Comparison of ENCODE assay signal across 8 cellular contexts in the genomic region with DNA sequence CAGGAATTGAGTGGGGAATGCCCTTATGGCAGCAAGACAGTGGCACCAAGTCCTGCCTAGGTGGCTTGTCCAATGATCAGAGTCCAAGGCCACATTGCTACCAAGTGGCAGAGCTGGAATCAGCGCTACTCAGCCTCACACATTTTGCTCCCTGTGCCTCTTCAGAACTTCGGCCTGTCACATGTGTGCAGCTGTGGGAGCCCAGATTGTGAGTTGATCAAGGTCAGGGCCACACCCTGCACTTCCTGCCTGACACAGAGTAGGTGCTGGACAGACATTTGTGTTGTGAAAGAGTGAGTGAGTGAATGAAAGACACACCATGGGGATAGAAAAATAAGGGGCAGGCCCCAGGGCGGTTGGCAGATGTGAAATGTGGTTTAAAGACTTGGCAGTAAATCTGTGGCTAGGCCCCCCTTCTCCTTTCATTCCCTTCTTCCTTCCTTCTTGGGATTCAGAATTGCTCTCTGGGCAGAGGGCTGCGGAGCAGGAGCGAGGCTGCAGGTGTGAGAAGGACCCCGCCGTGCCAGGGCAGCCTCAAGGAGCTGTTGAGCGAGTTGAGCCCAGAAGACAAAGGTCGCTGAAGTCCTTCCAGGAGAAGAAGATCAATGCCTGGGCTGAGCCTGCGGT. TPM values are rescaled to one million over a fixed set of nuclear protein-coding genes. Genes with fewer than 3 reads are reported as not detected.
A peak's percentile ranks its signal among the peaks of the same experiment; 100 is the strongest.
DNase-seq lines count a peak whose midpoint lies in the region; ATAC-seq and TF ChIP-seq lines count a peak whose summit lies in the region.

No MANE protein-coding gene starts in this region.

- peak overlapping the region; percentile 15 for H3K4me3 Mint-ChIP-seq in activated T-cell treated with anti-CD3 and anti-CD28 coated beads, Interleukin-2, amount 50 U/mL, for 4 hours
- no peak overlapping the region for H3K4me3 Mint-ChIP-seq in endodermal cell

- no peaks in the 10 kb centered on the region for H4K20me1 ChIP-seq in HCT116 (ENCODE audit: insufficient read depth)

- H3K27ac ChIP-seq in HCT116 (ENCODE audit: low read depth, low read length) = peak overlapping the region; percentile 33; the same call in 1 of the 2 replicates
- no peak overlapping the region for H3K27ac ChIP-seq in endodermal cell (ENCODE audit: low read depth, low read length)

- RAD21 ChIA-PET in HCT116 (lab: Charles Lee; ENCODE audit: low non-redundant PET in 1 of 2, low total read pairs in 2 of 2, uncharacterized antibody in 2 of 2, unreplicated experiment in 2 of 2) = no interaction called here

- CTCF ChIA-PET in HCT116 (lab: Charles Lee) = interaction anchor here (0.6 kb wide), 1 partner anchor 11 kb away, joined by 3 read pairs; no protein-coding TSS in a partner anchor

- TF ChIP-seq POLR2A in HCT116 (IDR thresholded peaks at IDR 0.05; ENCODE audit: borderline replicate concordance, extremely low read depth, insufficient read depth, insufficient read length) = no peak

- H3K4me2 ChIP-seq in HCT116 (ENCODE audit: low read length) = peak overlapping the region; percentile 75

- WGBS in endodermal cell (ENCODE audit: insufficient coverage in 1 of 2, insufficient read length in 1 of 2), 2 experiments = 93 to 97% methylated on average over 6 to 10 of the region's 10 CpGs

- no peaks in the 10 kb centered on the region for H3K27me3 ChIP-seq in HCT116 (ENCODE audit: insufficient read depth, low read length)
- H3K27me3 ChIP-seq in endodermal cell (ENCODE audit: control insufficient read depth, insufficient read depth, low read length, poor library complexity, severe bottlenecking) = no peaks in the 10 kb centered on the region

- DNase-seq in A172 (ENCODE audit: low spot score) (peak; percentile 73), HCT116 (ENCODE audit: low read depth, low spot score) (no peak), left ventricle myocardium superior (no peak), DMS114 treated with DMSO at 0.1 percent for 48 hours (lab: John Stamatoyannopoulos, UW; ENCODE audit: unreplicated experiment) (no peak), endodermal cell (no peak)
- peak; percentile 19 for DNase-seq in activated T-cell treated with anti-CD3 and anti-CD28 coated beads, Interleukin-2, amount 50 U/mL, for 4 hours

- no peaks in the 10 kb centered on the region for H3K9me2 ChIP-seq in HCT116 (ENCODE audit: insufficient read depth)

- H3K4me1 Mint-ChIP-seq in activated T-cell treated with anti-CD3 and anti-CD28 coated beads, Interleukin-2, amount 50 U/mL, for 4 hours (ENCODE audit: low read depth) = peaks cover 37% of the 10 kb centered on the region
- peaks cover 22% of the 10 kb centered on the region for H3K4me1 Mint-ChIP-seq in endodermal cell

- POLR2A ChIA-PET in HCT116 (lab: Charles Lee) = no interaction called here

- H3K4me3 ChIP-seq in HCT116 (replicated peaks in 1 of 2; ENCODE audit: low read depth in 1 of 2, low read length in 2 of 2) = 0 out of 4 replicates have a peak overlapping the region, but pooled peaks of 1 of the 2 experiments have one; percentile 26
- H3K4me3 ChIP-seq in endodermal cell (ENCODE audit: low read length) = no peak overlapping the region

- BruUV-seq in HCT116 (replicated peaks; lab: Mats Ljungman, UMichigan) = no TSS peak

- H3K9me3 Mint-ChIP-seq in activated T-cell treated with anti-CD3 and anti-CD28 coated beads, Interleukin-2, amount 50 U/mL, for 4 hours = no peaks in the 10 kb centered on the region
- no peaks in the 10 kb centered on the region for H3K9me3 Mint-ChIP-seq in endodermal cell

- no peak overlapping the region for H3K27ac Mint-ChIP-seq in endodermal cell

- no peaks in the 10 kb centered on the region for H3K36me3 Mint-ChIP-seq in activated T-cell treated with anti-CD3 and anti-CD28 coated beads, Interleukin-2, amount 50 U/mL, for 4 hours (ENCODE audit: insufficient read depth)
- H3K36me3 Mint-ChIP-seq in endodermal cell (ENCODE audit: low read depth) = no peaks in the 10 kb centered on the region

- H3K79me2 ChIP-seq in HCT116 (ENCODE audit: insufficient read depth, low read length) = no peaks in the 10 kb centered on the region

- H3K36me3 ChIP-seq in HCT116 (ENCODE audit: control insufficient read depth in 1 of 2, insufficient read depth in 2 of 2, low read length in 2 of 2) (no peaks in the 10 kb centered on the region), endodermal cell (ENCODE audit: control insufficient read depth, insufficient read depth, low read length) (no peaks in the 10 kb centered on the region)

- TF ChIP-seq RAD21 in HCT116 (IDR thresholded peaks at IDR 0.05; ENCODE audit: low read depth) = no peak

- peak overlapping the region; percentile 38 for H3K9ac ChIP-seq in HCT116 (ENCODE audit: low read length)
- no peak overlapping the region for H3K9ac ChIP-seq in endodermal cell (ENCODE audit: extremely low read depth, low read length, poor library complexity, severe bottlenecking)

- H2AFZ ChIP-seq in HCT116 (ENCODE audit: low read depth, low read length, poor library complexity, severe bottlenecking) = no peak overlapping the region

- ATAC-seq in HCT116 (peak; percentile 46), left ventricle myocardium superior (peak; percentile 54), GM21360 (IDR thresholded peaks at IDR 0.05; ENCODE audit: unreplicated experiment) (no peak), HG03520 (IDR thresholded peaks at IDR 0.05; ENCODE audit: unreplicated experiment) (no peak)
- ATAC-seq in activated T-cell treated with anti-CD3 and anti-CD28 coated beads, Interleukin-2, amount 50 U/mL, for 4 hours = peak; percentile 48 to 95

- peaks cover 31 to 43% of the 10 kb centered on the region in 2 experiments for H3K4me1 ChIP-seq in HCT116 (ENCODE audit: control insufficient read depth in 1 of 2, insufficient read depth in 2 of 2, low read length in 2 of 2)
- H3K4me1 ChIP-seq in endodermal cell (ENCODE audit: control insufficient read depth, insufficient read depth, low read length) = peaks cover 3% of the 10 kb centered on the region

- intact Hi-C loops in HCT116 (cut with micrococcal nuclease) = no loop called here
- intact Hi-C loops in left ventricle myocardium superior (cut with micrococcal nuclease) = no loop called here

- no peaks in the 10 kb centered on the region for H3K27me3 Mint-ChIP-seq in activated T-cell treated with anti-CD3 and anti-CD28 coated beads, Interleukin-2, amount 50 U/mL, for 4 hours (ENCODE audit: low read depth)
- peaks cover 24% of the 10 kb centered on the region for H3K27me3 Mint-ChIP-seq in endodermal cell (ENCODE audit: insufficient read depth)

- no peaks in the 10 kb centered on the region for H3K9me3 ChIP-seq in HCT116 (ENCODE audit: control insufficient read depth in 1 of 2, insufficient read depth in 1 of 2, low read depth in 1 of 2, low read length in 2 of 2)
- no peaks in the 10 kb centered on the region for H3K9me3 ChIP-seq in endodermal cell (ENCODE audit: control insufficient read depth, low read length)

- TF ChIP-seq CTCF in HCT116 (IDR thresholded peaks at IDR 0.05 in 2 of 3, conservative IDR thresholded peaks at IDR 0.05 in 1 of 3; ENCODE audit: borderline replicate concordance in 1 of 3, insufficient read depth in 1 of 3, low read depth in 2 of 3, low read length in 2 of 3) (no peak), endodermal cell (conservative IDR thresholded peaks at IDR 0.05) (no peak)

TF ChIP-seq in HCT116, 20 proteins besides CTCF, POLR2A, EP300 and RAD21 (continues in another document):
- TF ChIP-seq SRF (IDR thresholded peaks at IDR 0.05; ENCODE audit: low read depth) = no peak
- TF ChIP-seq CBX3 (IDR thresholded peaks at IDR 0.05; ENCODE audit: low read depth) = peak; percentile 75; the same call in 1 of the 2 replicates
- TF ChIP-seq, protein P1, sequence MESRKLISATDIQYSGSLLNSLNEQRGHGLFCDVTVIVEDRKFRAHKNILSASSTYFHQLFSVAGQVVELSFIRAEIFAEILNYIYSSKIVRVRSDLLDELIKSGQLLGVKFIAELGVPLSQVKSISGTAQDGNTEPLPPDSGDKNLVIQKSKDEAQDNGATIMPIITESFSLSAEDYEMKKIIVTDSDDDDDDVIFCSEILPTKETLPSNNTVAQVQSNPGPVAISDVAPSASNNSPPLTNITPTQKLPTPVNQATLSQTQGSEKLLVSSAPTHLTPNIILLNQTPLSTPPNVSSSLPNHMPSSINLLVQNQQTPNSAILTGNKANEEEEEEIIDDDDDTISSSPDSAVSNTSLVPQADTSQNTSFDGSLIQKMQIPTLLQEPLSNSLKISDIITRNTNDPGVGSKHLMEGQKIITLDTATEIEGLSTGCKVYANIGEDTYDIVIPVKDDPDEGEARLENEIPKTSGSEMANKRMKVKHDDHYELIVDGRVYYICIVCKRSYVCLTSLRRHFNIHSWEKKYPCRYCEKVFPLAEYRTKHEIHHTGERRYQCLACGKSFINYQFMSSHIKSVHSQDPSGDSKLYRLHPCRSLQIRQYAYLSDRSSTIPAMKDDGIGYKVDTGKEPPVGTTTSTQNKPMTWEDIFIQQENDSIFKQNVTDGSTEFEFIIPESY (IDR thresholded peaks at IDR 0.05; ENCODE audit: extremely low read depth, insufficient replicate concordance, low read length) = no peak
- TF ChIP-seq FOSL1 (IDR thresholded peaks at IDR 0.05; ENCODE audit: low read depth) = no peak
- no peak for TF ChIP-seq EGR1 (IDR thresholded peaks at IDR 0.05; ENCODE audit: low read depth)
- TF ChIP-seq ZNF274 (IDR thresholded peaks at IDR 0.05; ENCODE audit: low read depth, low read length) = no peak
- TF ChIP-seq ELF1 (IDR thresholded peaks at IDR 0.05; ENCODE audit: borderline replicate concordance, low read depth) = no peak
- peak; percentile 34; the same call in 1 of the 2 replicates for TF ChIP-seq SP1 (IDR thresholded peaks at IDR 0.05; ENCODE audit: low read depth)
- peak; percentile 52; the same call in 1 of the 2 replicates for TF ChIP-seq CEBPB (IDR thresholded peaks at IDR 0.05; ENCODE audit: low read depth)
- no peak for TF ChIP-seq EZH2phosphoT487 (IDR thresholded peaks at IDR 0.05; ENCODE audit: borderline replicate concordance)
- peak; percentile 64 for TF ChIP-seq TCF7L2 (IDR thresholded peaks at IDR 0.05; ENCODE audit: borderline replicate concordance, extremely low read depth, insufficient read depth, insufficient read length)
- 0 out of 2 replicates have a peak, but pooled peaks have one; percentile 16 for TF ChIP-seq JUND (IDR thresholded peaks at IDR 0.05)
- no peak for TF ChIP-seq POLR2AphosphoS5 (IDR thresholded peaks at IDR 0.05; ENCODE audit: low read depth, low read length)
- TF ChIP-seq EZH2 (IDR thresholded peaks at IDR 0.05) = no peak
- TF ChIP-seq, protein P2, sequence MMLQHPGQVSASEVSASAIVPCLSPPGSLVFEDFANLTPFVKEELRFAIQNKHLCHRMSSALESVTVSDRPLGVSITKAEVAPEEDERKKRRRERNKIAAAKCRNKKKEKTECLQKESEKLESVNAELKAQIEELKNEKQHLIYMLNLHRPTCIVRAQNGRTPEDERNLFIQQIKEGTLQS (IDR thresholded peaks at IDR 0.05) = no peak

RNA-seq across cellular contexts. Expression of a gene that starts 30.3 kb away (rescaled TPM):
- 11.2 and 12.9 TPM in 2 replicates for total RNA-seq in A172 (2014; rRNA removed; shearing (Covaris generic))
- total RNA-seq in HCT116 (2021; ENCODE audit: unreplicated experiment) (6.6 TPM), left ventricle myocardium superior (4.5 TPM), endodermal cell (1 to 10 TPM; 5.8 to 8.0 TPM)
- 7.1 and 8.3 TPM in 2 replicates for polyA plus RNA-seq in HCT116 (2012)
- 10 to 100 TPM in 2 of 3 donors, 1 to 10 TPM in 1; 9.2 to 11.7 (median 10.1) TPM for total RNA-seq in activated T-cell treated with anti-CD3 and anti-CD28 coated beads, Interleukin-2, amount 50 U/mL, for 4 hours
- polyA plus RNA-seq in endodermal cell (2013, experiment 1 of 2) = 6.9 TPM
- 7.5 TPM for polyA plus RNA-seq in endodermal cell (2013, experiment 2 of 2)

Comparison
In these comparisons a context has a peak if more than half of its experiments do, and no peak if none do; other contexts are left out.
1. DNase-seq: peak in A172 (single experiment) and activated T-cell treated with anti-CD3 and anti-CD28 coated beads, Interleukin-2, amount 50 U/mL, for 4 hours (single experiment); none in HCT116 (single experiment), left ventricle myocardium superior (single experiment), DMS114 treated with DMSO at 0.1 percent for 48 hours (single experiment) and endodermal cell (single experiment).
2. ATAC-seq: peak in HCT116 (single experiment), activated T-cell treated with anti-CD3 and anti-CD28 coated beads, Interleukin-2, amount 50 U/mL, for 4 hours (2 of 2) and left ventricle myocardium superior (single experiment); none in GM21360 (single experiment) and HG03520 (single experiment).